32 cellular contexts compared by ENCODE assay signal in the genomic region with DNA sequence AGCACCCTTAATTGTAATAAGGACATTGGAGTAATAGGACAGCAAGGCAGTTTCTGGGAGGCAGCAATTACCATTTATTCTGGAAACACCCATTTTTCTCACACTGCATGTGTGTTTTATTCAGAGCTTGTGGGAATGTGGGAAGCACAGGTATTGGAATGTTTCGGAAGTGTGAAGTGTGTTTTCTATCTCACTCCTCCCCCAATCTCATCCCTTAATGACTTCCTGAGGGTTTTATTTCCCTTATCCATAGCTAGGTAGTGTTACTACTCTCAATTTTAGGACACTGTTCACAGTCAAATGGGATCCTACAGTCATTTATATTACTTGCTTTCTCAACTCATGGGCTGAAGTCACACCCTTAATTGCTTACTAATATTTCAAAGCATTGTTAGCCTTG. TPM values are rescaled to one million over a fixed set of nuclear protein-coding genes. Genes with fewer than 3 reads are reported as not detected.
DNase-seq lines count a peak whose midpoint lies in the region; ATAC-seq and TF ChIP-seq lines count a peak whose summit lies in the region.
"Had no signal": no experiment of that assay in that cellular context is flagged by ENCODE, and none has a peak within 500 bp of the region (broad histone marks: within the 10 kb centered on the region; RNA-seq: fewer than 3 reads in every experiment).

No MANE protein-coding gene starts in this region.

- peaks cover 72% of the 10 kb centered on the region for H4K20me1 ChIP-seq in GM23338 (replicated peaks; ENCODE audit: insufficient read depth)
- H4K20me1 ChIP-seq in neural progenitor cell (ENCODE audit: low read depth) = peaks cover 100% of the 10 kb centered on the region

- peaks cover 76% of the 10 kb centered on the region for H3K36me3 Mint-ChIP-seq in activated CD4-positive, alpha-beta T cell treated with anti-CD3 and anti-CD28 coated beads for 36 hours (ENCODE audit: low read depth)
- peaks cover 100% of the 10 kb centered on the region for H3K36me3 Mint-ChIP-seq in GM23338 (ENCODE audit: low read depth)
- peaks cover 53% of the 10 kb centered on the region for H3K36me3 Mint-ChIP-seq in activated naive CD8-positive, alpha-beta T cell treated with anti-CD3 and anti-CD28 coated beads for 36 hours
- peaks cover 59% of the 10 kb centered on the region for H3K36me3 Mint-ChIP-seq in neural progenitor cell

- no peak for DNase-seq in activated CD4-positive, alpha-beta T cell treated with anti-CD3 and anti-CD28 coated beads for 36 hours
- no peak for DNase-seq in activated CD4-positive, alpha-beta T cell treated with anti-CD3 and anti-CD28 coated beads, Interleukin-2, amount 50 U/mL, for 1 hour
- DNase-seq in GM23338 (ENCODE audit: low spot score) (no peak), neural progenitor cell (ENCODE audit: low spot score) (no peak), NCI-H748 (lab: John Stamatoyannopoulos, UW; ENCODE audit: unreplicated experiment) (no peak)
- no peak for DNase-seq in activated naive CD8-positive, alpha-beta T cell treated with anti-CD3 and anti-CD28 coated beads for 36 hours
- no peak for DNase-seq in activated CD8-positive, alpha-beta memory T cell treated with anti-CD3 and anti-CD28 coated beads, Interleukin-2, amount 50 U/mL, for 48 hours
- DNase-seq: activated naive CD8-positive, alpha-beta T cell treated with anti-CD3 and anti-CD28 coated beads, Interleukin-2, amount 10 ng/mL, durations not matched to agents 7 days and 5 days; COR-L47; DND-41; effector CD4-positive, alpha-beta T cell; foreskin melanocyte; immature natural killer cell; left lung; NCI-H1092; NCI-H2029; NCI-H226; NCI-H82; stimulated activated CD4-positive, alpha-beta T cell treated with anti-CD3 and anti-CD28 coated beads, Interleukin-1b, Interleukin-23, amount 100 ng/mL, for 48 hours; stimulated activated naive B cell treated with anti-CD40 and anti-IgM and Interleukin-4, amounts not matched to agents 10 μg/mL and 1 μg/mL and 100 μg/mL, for 72 hours had no signal

- no peak overlapping the region for H3K4me3 ChIP-seq in GM23338
- no peak overlapping the region for H3K4me3 ChIP-seq in neural progenitor cell
- H3K4me3 ChIP-seq: hepatocyte, left lung, prostate gland had no signal

- H3K4me3 Mint-ChIP-seq in activated CD4-positive, alpha-beta T cell treated with anti-CD3 and anti-CD28 coated beads for 36 hours = no peak overlapping the region
- H3K4me3 Mint-ChIP-seq in GM23338 = no peak overlapping the region
- no peak overlapping the region for H3K4me3 Mint-ChIP-seq in activated naive CD8-positive, alpha-beta T cell treated with anti-CD3 and anti-CD28 coated beads for 36 hours
- no peak overlapping the region for H3K4me3 Mint-ChIP-seq in neural progenitor cell
- H3K4me3 Mint-ChIP-seq: immature natural killer cell; neural crest cell; stimulated activated naive B cell treated with anti-CD40 and anti-IgM and Interleukin-4, amounts not matched to agents 10 μg/mL and 1 μg/mL and 100 μg/mL, for 72 hours had no signal

- H3K4me1 Mint-ChIP-seq in activated CD4-positive, alpha-beta T cell treated with anti-CD3 and anti-CD28 coated beads for 36 hours = peaks cover 53% of the 10 kb centered on the region
- H3K4me1 Mint-ChIP-seq in GM23338 (peaks cover 45% of the 10 kb centered on the region), neural progenitor cell (peaks cover 44% of the 10 kb centered on the region)
- H3K4me1 Mint-ChIP-seq in activated naive CD8-positive, alpha-beta T cell treated with anti-CD3 and anti-CD28 coated beads for 36 hours = peaks cover 62% of the 10 kb centered on the region

- H3K27ac Mint-ChIP-seq in activated CD4-positive, alpha-beta T cell treated with anti-CD3 and anti-CD28 coated beads for 36 hours = peak overlapping the region; percentile 68
- no peak overlapping the region for H3K27ac Mint-ChIP-seq in GM23338
- peak overlapping the region; percentile 54 for H3K27ac Mint-ChIP-seq in activated naive CD8-positive, alpha-beta T cell treated with anti-CD3 and anti-CD28 coated beads for 36 hours
- H3K27ac Mint-ChIP-seq in neural progenitor cell = no peak overlapping the region
- H3K27ac Mint-ChIP-seq: activated naive CD8-positive, alpha-beta T cell treated with anti-CD3 and anti-CD28 coated beads, Interleukin-2, amount 10 ng/mL, durations not matched to agents 7 days and 5 days had no signal

- no peak overlapping the region for H3K4me2 ChIP-seq in GM23338
- peak overlapping the region; percentile 52 for H3K4me2 ChIP-seq in neural progenitor cell
- H3K4me2 ChIP-seq: hepatocyte had no signal

- H3K27me3 ChIP-seq in GM23338 (ENCODE audit: insufficient read depth) = no peaks in the 10 kb centered on the region
- no peaks in the 10 kb centered on the region for H3K27me3 ChIP-seq in neural progenitor cell
- H3K27me3 ChIP-seq: hepatocyte, left lung had no signal

- peaks cover 43% of the 10 kb centered on the region for H3F3A ChIP-seq in GM23338 (replicated peaks; ENCODE audit: low read depth)
- H3F3A ChIP-seq in neural progenitor cell (ENCODE audit: low read depth) = peaks cover 96% of the 10 kb centered on the region

- intact Hi-C loops in activated CD4-positive, alpha-beta T cell treated with anti-CD3 and anti-CD28 coated beads for 36 hours (cut with DNase I, micrococcal nuclease) = loop anchor here in 1 of 2 experiments (2.0 kb wide), 1 partner anchor 15 kb away; no protein-coding TSS in a partner anchor

- POLR2A ChIA-PET in activated CD4-positive, alpha-beta T cell treated with anti-CD3 and anti-CD28 coated beads for 36 hours (lab: Charles Lee) = interaction anchor here (0.9 to 3.7 kb wide), 5 partner anchors 10 to 31 kb away, joined by 3 to 25 read pairs (median 4); partner anchors contain the start of gene PRR13

- no peak overlapping the region for H2AFZ ChIP-seq in GM23338
- H2AFZ ChIP-seq in neural progenitor cell (replicated peaks) = no peak overlapping the region
- H2AFZ ChIP-seq: hepatocyte had no signal

- TF ChIP-seq CTCF in GM23338 (conservative IDR thresholded peaks at IDR 0.05; ENCODE audit: low read depth in 2 of 2) = no peak
- TF ChIP-seq CTCF in neural progenitor cell (IDR thresholded peaks at IDR 0.05) = no peak

- CTCF ChIA-PET in activated CD4-positive, alpha-beta T cell treated with anti-CD3 and anti-CD28 coated beads for 36 hours (lab: Charles Lee) = interaction anchor here (0.5 to 2.6 kb wide), 4 partner anchors 10 to 275 kb away, joined by 3 to 13 read pairs (median 6); no protein-coding TSS in a partner anchor

- H3K9me3 Mint-ChIP-seq in activated CD4-positive, alpha-beta T cell treated with anti-CD3 and anti-CD28 coated beads for 36 hours (ENCODE audit: low read depth) = no peaks in the 10 kb centered on the region
- no peaks in the 10 kb centered on the region for H3K9me3 Mint-ChIP-seq in GM23338
- no peaks in the 10 kb centered on the region for H3K9me3 Mint-ChIP-seq in activated naive CD8-positive, alpha-beta T cell treated with anti-CD3 and anti-CD28 coated beads for 36 hours
- no peaks in the 10 kb centered on the region for H3K9me3 Mint-ChIP-seq in neural progenitor cell
- H3K9me3 Mint-ChIP-seq: activated naive CD8-positive, alpha-beta T cell treated with anti-CD3 and anti-CD28 coated beads, Interleukin-2, amount 10 ng/mL, durations not matched to agents 7 days and 5 days; immature natural killer cell; neural crest cell; stimulated activated naive B cell treated with anti-CD40 and anti-IgM and Interleukin-4, amounts not matched to agents 10 μg/mL and 1 μg/mL and 100 μg/mL, for 72 hours had no signal

- H3K27me3 Mint-ChIP-seq in activated CD4-positive, alpha-beta T cell treated with anti-CD3 and anti-CD28 coated beads for 36 hours = no peaks in the 10 kb centered on the region
- H3K27me3 Mint-ChIP-seq in GM23338 (ENCODE audit: insufficient read depth, low read depth, poor library complexity) (peaks cover 3% of the 10 kb centered on the region), neural progenitor cell (ENCODE audit: insufficient read depth, low read depth) (peaks cover 3% of the 10 kb centered on the region)
- no peaks in the 10 kb centered on the region for H3K27me3 Mint-ChIP-seq in activated naive CD8-positive, alpha-beta T cell treated with anti-CD3 and anti-CD28 coated beads for 36 hours
- H3K27me3 Mint-ChIP-seq: activated naive CD8-positive, alpha-beta T cell treated with anti-CD3 and anti-CD28 coated beads, Interleukin-2, amount 10 ng/mL, durations not matched to agents 7 days and 5 days; stimulated activated naive B cell treated with anti-CD40 and anti-IgM and Interleukin-4, amounts not matched to agents 10 μg/mL and 1 μg/mL and 100 μg/mL, for 72 hours had no signal

- H3K4me1 ChIP-seq in GM23338 (ENCODE audit: insufficient read depth) = peaks cover 21% of the 10 kb centered on the region
- H3K4me1 ChIP-seq in neural progenitor cell = peaks cover 54% of the 10 kb centered on the region

- peaks cover 89% of the 10 kb centered on the region for H3K36me3 ChIP-seq in GM23338 (ENCODE audit: insufficient read depth)
- peaks cover 47% of the 10 kb centered on the region for H3K36me3 ChIP-seq in neural progenitor cell

- no peak for ATAC-seq in activated CD4-positive, alpha-beta T cell treated with anti-CD3 and anti-CD28 coated beads for 36 hours
- no peak for ATAC-seq in GM23338
- no peak for ATAC-seq in HG03432 (IDR thresholded peaks at IDR 0.05; ENCODE audit: unreplicated experiment)
- ATAC-seq: esophagus mucosa; left lung; stimulated activated naive B cell treated with anti-CD40 and anti-IgM and Interleukin-4, amounts not matched to agents 10 μg/mL and 1 μg/mL and 100 μg/mL, for 72 hours had no signal

- H3K27ac ChIP-seq in GM23338 (ENCODE audit: low read depth) (peak overlapping the region; percentile 20; the same call in 1 of the 2 replicates), neural progenitor cell (peak overlapping the region; percentile 80)
- H3K27ac ChIP-seq: hepatocyte, prostate gland had no signal

- H3K9ac ChIP-seq in neural progenitor cell = no peak overlapping the region

- H3K79me2 ChIP-seq in GM23338 (replicated peaks; ENCODE audit: insufficient read depth) = peaks cover 66% of the 10 kb centered on the region
- H3K79me2 ChIP-seq in neural progenitor cell (ENCODE audit: low read depth) = peaks cover 100% of the 10 kb centered on the region

- H3K9me3 ChIP-seq in neural progenitor cell (ENCODE audit: low read depth) = no peaks in the 10 kb centered on the region
- H3K9me3 ChIP-seq: left lung, prostate gland had no signal

- H3K9me2 ChIP-seq in GM23338 (ENCODE audit: insufficient read depth) = no peaks in the 10 kb centered on the region

RNA-seq across cellular contexts. Expression of gene PCBP2, which starts 20.3 kb away (rescaled TPM):
- 100 to 1,000 TPM; 881 to 999 TPM for total RNA-seq in activated CD4-positive, alpha-beta T cell treated with anti-CD3 and anti-CD28 coated beads for 36 hours
- total RNA-seq in GM23338 (2014; rRNA removed; shearing (Covaris generic)) = 676 and 713 TPM in 2 replicates
- 397 and 473 TPM in 2 replicates for polyA plus RNA-seq in GM23338 (2016; fragmentation: Nextera tagmentation; extraction: Ambion mirVana)
- 1,000 to 10,000 TPM; 1,052 to 1,089 TPM for total RNA-seq in activated naive CD8-positive, alpha-beta T cell treated with anti-CD3 and anti-CD28 coated beads for 36 hours
- total RNA-seq in neural progenitor cell (ENCODE audit: low replicate concordance) = 403 and 435 TPM in 2 replicates

RNA-seq across cellular contexts. Expression of gene MAP3K12, which starts 27.1 kb away (rescaled TPM):
- 10 to 100 TPM; 12.6 to 13.8 TPM for total RNA-seq in activated CD4-positive, alpha-beta T cell treated with anti-CD3 and anti-CD28 coated beads for 36 hours
- total RNA-seq in GM23338 (2014; rRNA removed; shearing (Covaris generic)) = 15.6 and 17.9 TPM in 2 replicates
- polyA plus RNA-seq in GM23338 (2016; fragmentation: Nextera tagmentation; extraction: Ambion mirVana) = 6.6 and 7.9 TPM in 2 replicates
- total RNA-seq in activated naive CD8-positive, alpha-beta T cell treated with anti-CD3 and anti-CD28 coated beads for 36 hours = 1 to 10 TPM; 8.4 to 8.7 TPM
- total RNA-seq in neural progenitor cell (ENCODE audit: low replicate concordance) = 17.2 and 24.5 TPM in 2 replicates

RNA-seq across cellular contexts. Expression of gene TARBP2, which starts 28.9 kb away (rescaled TPM):
- 10 to 100 TPM; 28.3 to 30.2 TPM for total RNA-seq in activated CD4-positive, alpha-beta T cell treated with anti-CD3 and anti-CD28 coated beads for 36 hours
- 55.7 and 83.4 TPM in 2 replicates for total RNA-seq in GM23338 (2014; rRNA removed; shearing (Covaris generic))
- 52.1 and 57.0 TPM in 2 replicates for polyA plus RNA-seq in GM23338 (2016; fragmentation: Nextera tagmentation; extraction: Ambion mirVana)
- total RNA-seq in activated naive CD8-positive, alpha-beta T cell treated with anti-CD3 and anti-CD28 coated beads for 36 hours = 10 to 100 TPM; 41.0 to 47.3 TPM
- 32.4 and 72.4 TPM in 2 replicates for total RNA-seq in neural progenitor cell (ENCODE audit: low replicate concordance)

RNA-seq across cellular contexts. Expression of gene PRR13, which starts 30.6 kb away (rescaled TPM):
- total RNA-seq in activated CD4-positive, alpha-beta T cell treated with anti-CD3 and anti-CD28 coated beads for 36 hours = 100 to 1,000 TPM; 250 to 266 TPM
- 70.5 and 120 TPM in 2 replicates for total RNA-seq in GM23338 (2014; rRNA removed; shearing (Covaris generic))
- polyA plus RNA-seq in GM23338 (2016; fragmentation: Nextera tagmentation; extraction: Ambion mirVana) = 302 and 303 TPM in 2 replicates
- total RNA-seq in activated naive CD8-positive, alpha-beta T cell treated with anti-CD3 and anti-CD28 coated beads for 36 hours = 100 to 1,000 TPM; 221 to 247 TPM
- 52.2 and 67.2 TPM in 2 replicates for total RNA-seq in neural progenitor cell (ENCODE audit: low replicate concordance)

RNA-seq across cellular contexts. Expression of gene NPFF, which starts 35.1 kb away (rescaled TPM):
- not detected for total RNA-seq in activated CD4-positive, alpha-beta T cell treated with anti-CD3 and anti-CD28 coated beads for 36 hours
- 0.69 TPM in 1 of 2 replicates, not detected in the other for total RNA-seq in GM23338 (2014; rRNA removed; shearing (Covaris generic))
- polyA plus RNA-seq in GM23338 (2016; fragmentation: Nextera tagmentation; extraction: Ambion mirVana) = 0.71 and 0.96 TPM in 2 replicates
- total RNA-seq in activated naive CD8-positive, alpha-beta T cell treated with anti-CD3 and anti-CD28 coated beads for 36 hours = not detected
- not detected in 2 replicates for total RNA-seq in neural progenitor cell (ENCODE audit: low replicate concordance)
- total RNA-seq: A172; activated naive CD8-positive, alpha-beta T cell treated with anti-CD3 and anti-CD28 coated beads, Interleukin-2, amount 10 ng/mL, durations not matched to agents 7 days and 5 days; cerebellum; esophagus mucosa; hepatocyte; left lung; LHCN-M2; neural crest cell; OCI-LY7; prostate gland; skeletal muscle tissue; temporal lobe had no signal
- polyA plus RNA-seq: BJ, immature natural killer cell had no signal

Comparison
In these comparisons a context has a peak if more than half of its experiments do, and no peak if none do; other contexts are left out.
1. H3K27ac Mint-ChIP-seq: peak in activated CD4-positive, alpha-beta T cell treated with anti-CD3 and anti-CD28 coated beads for 36 hours (single experiment) and activated naive CD8-positive, alpha-beta T cell treated with anti-CD3 and anti-CD28 coated beads for 36 hours (single experiment); none in GM23338 (single experiment) and neural progenitor cell (single experiment).